1 cellular context compared by ENCODE assay signal in the genomic region with DNA sequence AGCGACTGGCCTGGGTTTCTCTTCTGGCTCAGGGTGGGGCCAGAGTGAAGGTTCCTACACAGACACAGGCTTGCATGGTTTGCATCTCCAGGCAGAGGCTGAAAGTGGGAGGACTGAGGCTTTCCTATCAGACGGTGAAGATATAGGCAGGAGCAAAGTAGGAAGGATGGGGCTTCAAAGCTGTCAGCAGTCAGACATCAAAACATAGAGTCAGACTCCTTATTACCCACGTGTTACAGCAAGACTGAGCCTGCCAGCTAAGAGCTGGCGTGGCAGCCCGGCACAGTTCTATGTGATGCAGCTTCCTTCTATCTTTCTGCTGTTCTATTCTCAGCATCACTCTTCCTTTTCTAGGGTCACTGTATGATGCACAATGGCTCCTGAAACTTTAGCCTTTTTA.
TF ChIP-seq lines count a peak whose summit lies in the region.

No MANE protein-coding gene starts in this region.

TF ChIP-seq in GM12878, 131 proteins besides CTCF, POLR2A, EP300 and RAD21:
- TF ChIP-seq, protein P1, sequence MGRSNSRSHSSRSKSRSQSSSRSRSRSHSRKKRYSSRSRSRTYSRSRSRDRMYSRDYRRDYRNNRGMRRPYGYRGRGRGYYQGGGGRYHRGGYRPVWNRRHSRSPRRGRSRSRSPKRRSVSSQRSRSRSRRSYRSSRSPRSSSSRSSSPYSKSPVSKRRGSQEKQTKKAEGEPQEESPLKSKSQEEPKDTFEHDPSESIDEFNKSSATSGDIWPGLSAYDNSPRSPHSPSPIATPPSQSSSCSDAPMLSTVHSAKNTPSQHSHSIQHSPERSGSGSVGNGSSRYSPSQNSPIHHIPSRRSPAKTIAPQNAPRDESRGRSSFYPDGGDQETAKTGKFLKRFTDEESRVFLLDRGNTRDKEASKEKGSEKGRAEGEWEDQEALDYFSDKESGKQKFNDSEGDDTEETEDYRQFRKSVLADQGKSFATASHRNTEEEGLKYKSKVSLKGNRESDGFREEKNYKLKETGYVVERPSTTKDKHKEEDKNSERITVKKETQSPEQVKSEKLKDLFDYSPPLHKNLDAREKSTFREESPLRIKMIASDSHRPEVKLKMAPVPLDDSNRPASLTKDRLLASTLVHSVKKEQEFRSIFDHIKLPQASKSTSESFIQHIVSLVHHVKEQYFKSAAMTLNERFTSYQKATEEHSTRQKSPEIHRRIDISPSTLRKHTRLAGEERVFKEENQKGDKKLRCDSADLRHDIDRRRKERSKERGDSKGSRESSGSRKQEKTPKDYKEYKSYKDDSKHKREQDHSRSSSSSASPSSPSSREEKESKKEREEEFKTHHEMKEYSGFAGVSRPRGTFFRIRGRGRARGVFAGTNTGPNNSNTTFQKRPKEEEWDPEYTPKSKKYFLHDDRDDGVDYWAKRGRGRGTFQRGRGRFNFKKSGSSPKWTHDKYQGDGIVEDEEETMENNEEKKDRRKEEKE (IDR thresholded peaks at IDR 0.05), result no peak
- TF ChIP-seq, protein P2, sequence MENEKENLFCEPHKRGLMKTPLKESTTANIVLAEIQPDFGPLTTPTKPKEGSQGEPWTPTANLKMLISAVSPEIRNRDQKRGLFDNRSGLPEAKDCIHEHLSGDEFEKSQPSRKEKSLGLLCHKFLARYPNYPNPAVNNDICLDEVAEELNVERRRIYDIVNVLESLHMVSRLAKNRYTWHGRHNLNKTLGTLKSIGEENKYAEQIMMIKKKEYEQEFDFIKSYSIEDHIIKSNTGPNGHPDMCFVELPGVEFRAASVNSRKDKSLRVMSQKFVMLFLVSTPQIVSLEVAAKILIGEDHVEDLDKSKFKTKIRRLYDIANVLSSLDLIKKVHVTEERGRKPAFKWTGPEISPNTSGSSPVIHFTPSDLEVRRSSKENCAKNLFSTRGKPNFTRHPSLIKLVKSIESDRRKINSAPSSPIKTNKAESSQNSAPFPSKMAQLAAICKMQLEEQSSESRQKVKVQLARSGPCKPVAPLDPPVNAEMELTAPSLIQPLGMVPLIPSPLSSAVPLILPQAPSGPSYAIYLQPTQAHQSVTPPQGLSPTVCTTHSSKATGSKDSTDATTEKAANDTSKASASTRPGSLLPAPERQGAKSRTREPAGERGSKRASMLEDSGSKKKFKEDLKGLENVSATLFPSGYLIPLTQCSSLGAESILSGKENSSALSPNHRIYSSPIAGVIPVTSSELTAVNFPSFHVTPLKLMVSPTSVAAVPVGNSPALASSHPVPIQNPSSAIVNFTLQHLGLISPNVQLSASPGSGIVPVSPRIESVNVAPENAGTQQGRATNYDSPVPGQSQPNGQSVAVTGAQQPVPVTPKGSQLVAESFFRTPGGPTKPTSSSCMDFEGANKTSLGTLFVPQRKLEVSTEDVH (IDR thresholded peaks at IDR 0.05; ENCODE audit: low read depth, partially characterized antibody), result no peak
- no peak for TF ChIP-seq MEF2B (IDR thresholded peaks at IDR 0.05; ENCODE audit: partially characterized antibody, poor library complexity, severe bottlenecking)
- no peak for TF ChIP-seq RELB (IDR thresholded peaks at IDR 0.05; ENCODE audit: low read depth)
- 0 out of 2 replicates have a peak, but pooled peaks have one; percentile 14 for TF ChIP-seq NFXL1 (IDR thresholded peaks at IDR 0.05; ENCODE audit: borderline replicate concordance)
- no peak for TF ChIP-seq SIX5 (IDR thresholded peaks at IDR 0.05; ENCODE audit: low read depth, low read length, severe bottlenecking)
- TF ChIP-seq, protein P3, sequence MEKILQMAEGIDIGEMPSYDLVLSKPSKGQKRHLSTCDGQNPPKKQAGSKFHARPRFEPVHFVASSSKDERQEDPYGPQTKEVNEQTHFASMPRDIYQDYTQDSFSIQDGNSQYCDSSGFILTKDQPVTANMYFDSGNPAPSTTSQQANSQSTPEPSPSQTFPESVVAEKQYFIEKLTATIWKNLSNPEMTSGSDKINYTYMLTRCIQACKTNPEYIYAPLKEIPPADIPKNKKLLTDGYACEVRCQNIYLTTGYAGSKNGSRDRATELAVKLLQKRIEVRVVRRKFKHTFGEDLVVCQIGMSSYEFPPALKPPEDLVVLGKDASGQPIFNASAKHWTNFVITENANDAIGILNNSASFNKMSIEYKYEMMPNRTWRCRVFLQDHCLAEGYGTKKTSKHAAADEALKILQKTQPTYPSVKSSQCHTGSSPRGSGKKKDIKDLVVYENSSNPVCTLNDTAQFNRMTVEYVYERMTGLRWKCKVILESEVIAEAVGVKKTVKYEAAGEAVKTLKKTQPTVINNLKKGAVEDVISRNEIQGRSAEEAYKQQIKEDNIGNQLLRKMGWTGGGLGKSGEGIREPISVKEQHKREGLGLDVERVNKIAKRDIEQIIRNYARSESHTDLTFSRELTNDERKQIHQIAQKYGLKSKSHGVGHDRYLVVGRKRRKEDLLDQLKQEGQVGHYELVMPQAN (conservative IDR thresholded peaks at IDR 0.05), result no peak
